Comparison of ENCODE assay signal across 20 cellular contexts in the genomic region with DNA sequence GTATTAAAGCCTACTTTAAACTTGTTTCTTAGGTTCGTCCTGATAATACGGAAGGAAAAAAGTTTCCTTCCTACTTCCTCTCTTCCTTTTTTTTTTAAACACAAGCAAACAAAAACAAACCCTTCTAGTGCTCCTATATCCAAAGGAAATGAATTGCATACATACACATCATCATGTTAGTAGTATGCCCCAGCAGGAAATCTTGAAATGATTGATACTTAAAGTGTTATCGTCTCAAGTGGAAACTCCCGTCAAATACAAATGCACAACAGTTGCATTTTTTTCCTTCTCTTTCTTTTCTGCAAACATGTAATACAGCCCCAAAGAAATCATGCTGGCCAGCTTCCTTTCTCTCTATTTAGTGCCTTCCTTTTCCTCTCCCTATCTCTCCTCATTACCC.
"Had no signal": no experiment of that assay in that cellular context is flagged by ENCODE, and none has a peak within 500 bp of the region (broad histone marks: within the 10 kb centered on the region; RNA-seq: fewer than 3 reads in every experiment).

No MANE protein-coding gene starts in this region.

- H3K36me3 ChIP-seq: cardiac muscle cell, transverse colon, vagina had no signal

- H3K36me3 Mint-ChIP-seq: activated naive CD8-positive, alpha-beta T cell treated with anti-CD3 and anti-CD28 coated beads for 36 hours had no signal

- H3K27ac ChIP-seq: cardiac muscle cell, transverse colon, vagina had no signal

- H3K9me3 ChIP-seq: transverse colon, vagina had no signal

- H3K4me3 ChIP-seq: cardiac muscle cell, transverse colon, vagina had no signal

- H3K4me1 ChIP-seq: vagina had no signal

- H3K9me3 Mint-ChIP-seq: activated CD8-positive, alpha-beta T cell treated with anti-CD3 and anti-CD28 coated beads for 36 hours; activated naive CD8-positive, alpha-beta T cell treated with anti-CD3 and anti-CD28 coated beads for 36 hours; activated T-helper 17 cell treated with anti-CD3 and anti-CD28 coated beads, Interleukin-2, amount 50 U/mL, for 72 hours; stimulated activated naive CD8-positive, alpha-beta T cell treated with anti-CD3 and anti-CD28 coated beads, Interleukin-15, Interleukin-2, amounts not matched to agents 100 ng/mL and 50 ng/mL, for 24 hours; T-helper 2 cell treated with Interferon-gamma antibody and Interleukin-4, amounts not matched to agents 5 μg/mL and 100 μg/mL, for 36 hours had no signal

- H3K27me3 Mint-ChIP-seq: activated B cell treated with CpG ODN at 0.5 μM for 24 hours; activated CD8-positive, alpha-beta T cell treated with anti-CD3 and anti-CD28 coated beads for 36 hours; activated naive CD8-positive, alpha-beta T cell treated with anti-CD3 and anti-CD28 coated beads for 36 hours; activated T-helper 17 cell treated with anti-CD3 and anti-CD28 coated beads, Interleukin-2, amount 50 U/mL, for 72 hours; effector memory CD8-positive, alpha-beta T cell; stimulated activated naive CD8-positive, alpha-beta T cell treated with anti-CD3 and anti-CD28 coated beads, Interleukin-15, Interleukin-2, amounts not matched to agents 100 ng/mL and 50 ng/mL, for 24 hours had no signal

- ATAC-seq: activated CD8-positive, alpha-beta T cell treated with anti-CD3 and anti-CD28 coated beads for 36 hours; activated T-helper 17 cell treated with anti-CD3 and anti-CD28 coated beads, Interleukin-2, amount 50 U/mL, for 72 hours; effector memory CD8-positive, alpha-beta T cell had no signal

- H3K27me3 ChIP-seq: cardiac muscle cell, transverse colon, vagina had no signal

- H3K27ac Mint-ChIP-seq: activated B cell treated with CpG ODN at 0.5 μM for 24 hours; activated CD8-positive, alpha-beta T cell treated with anti-CD3 and anti-CD28 coated beads for 36 hours; activated naive CD8-positive, alpha-beta T cell treated with anti-CD3 and anti-CD28 coated beads for 36 hours; activated T-helper 17 cell treated with anti-CD3 and anti-CD28 coated beads, Interleukin-2, amount 50 U/mL, for 72 hours; effector memory CD8-positive, alpha-beta T cell; stimulated activated naive CD8-positive, alpha-beta T cell treated with anti-CD3 and anti-CD28 coated beads, Interleukin-15, Interleukin-2, amounts not matched to agents 100 ng/mL and 50 ng/mL, for 24 hours; T-helper 2 cell treated with Interferon-gamma antibody and Interleukin-4, amounts not matched to agents 5 μg/mL and 100 μg/mL, for 36 hours had no signal

- H3K4me1 Mint-ChIP-seq: activated B cell treated with CpG ODN at 0.5 μM for 24 hours; activated naive CD8-positive, alpha-beta T cell treated with anti-CD3 and anti-CD28 coated beads for 36 hours; activated T-helper 17 cell treated with anti-CD3 and anti-CD28 coated beads, Interleukin-2, amount 50 U/mL, for 72 hours had no signal

- DNase-seq: activated B cell treated with CpG ODN at 0.5 μM for 24 hours; activated CD4-positive, alpha-beta T cell treated with anti-CD3 and anti-CD28 coated beads for 48 hours; activated CD8-positive, alpha-beta T cell treated with anti-CD3 and anti-CD28 coated beads for 36 hours; activated naive CD4-positive, alpha-beta T cell; activated naive CD8-positive, alpha-beta T cell treated with anti-CD3 and anti-CD28 coated beads for 36 hours; activated T-cell treated with anti-CD3 and anti-CD28 coated beads, Interleukin-2, amount 50 U/mL, for 1 hour; amniotic stem cell; dermis blood vessel endothelial cell; effector memory CD8-positive, alpha-beta T cell; foreskin melanocyte; mammary epithelial cell; occipital lobe; posterior cingulate gyrus; stimulated activated CD4-positive, alpha-beta T cell treated with anti-CD3 and anti-CD28 coated beads, Interleukin-2, amount 100 ng/mL, for 24 hours; transverse colon had no signal

- H3K4me3 Mint-ChIP-seq: activated B cell treated with CpG ODN at 0.5 μM for 24 hours; activated CD8-positive, alpha-beta T cell treated with anti-CD3 and anti-CD28 coated beads for 36 hours; activated naive CD8-positive, alpha-beta T cell treated with anti-CD3 and anti-CD28 coated beads for 36 hours; activated T-helper 17 cell treated with anti-CD3 and anti-CD28 coated beads, Interleukin-2, amount 50 U/mL, for 72 hours; effector memory CD8-positive, alpha-beta T cell; stimulated activated naive CD8-positive, alpha-beta T cell treated with anti-CD3 and anti-CD28 coated beads, Interleukin-15, Interleukin-2, amounts not matched to agents 100 ng/mL and 50 ng/mL, for 24 hours; T-helper 2 cell treated with Interferon-gamma antibody and Interleukin-4, amounts not matched to agents 5 μg/mL and 100 μg/mL, for 36 hours had no signal
